In the genomic region with DNA sequence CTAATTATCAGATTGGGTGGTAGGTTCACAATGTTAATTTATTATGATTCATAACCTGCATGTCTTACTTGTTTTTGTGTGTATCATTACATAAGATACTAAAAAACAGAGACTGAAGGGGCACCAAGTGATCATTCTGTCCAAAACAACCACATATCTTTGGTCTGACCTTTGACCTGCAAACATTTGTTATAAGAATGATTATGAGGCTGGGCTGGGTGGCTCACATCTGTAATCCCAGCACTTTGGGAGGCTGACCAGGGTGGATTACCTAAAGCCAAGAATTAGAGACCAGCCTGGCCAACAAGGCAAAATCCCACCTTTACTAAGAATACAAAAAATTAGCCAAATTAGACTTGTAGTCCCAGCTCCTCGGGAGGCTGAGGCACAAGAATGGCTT, we compare ENCODE assay signal across 13 cellular contexts.
DNase-seq lines count a peak whose midpoint lies in the region; ATAC-seq and TF ChIP-seq lines count a peak whose summit lies in the region.
"Had no signal": no experiment of that assay in that cellular context is flagged by ENCODE, and none has a peak within 500 bp of the region (broad histone marks: within the 10 kb centered on the region; RNA-seq: fewer than 3 reads in every experiment).

No MANE protein-coding gene starts in this region.

- TF ChIP-seq CTCF in dorsolateral prefrontal cortex (IDR thresholded peaks at IDR 0.05 in 54 of 56, conservative IDR thresholded peaks at IDR 0.05 in 2 of 56; ENCODE audit: low read depth in 1 of 56, partially characterized antibody in 56 of 56) (no peak), right lobe of liver (IDR thresholded peaks at IDR 0.05) (no peak)

- intact Hi-C loops in dorsolateral prefrontal cortex (cut with DNase I): loop anchor here (5.0 to 10.0 kb wide), 3 partner anchors 53 to 148 kb away; partner anchors contain the start of gene NME1 (in 1 of the 2)
- intact Hi-C loops in right lobe of liver (cut with DNase I): loop anchor here in 1 of 2 donors (10.0 kb wide), 1 partner anchor 51 kb away; no protein-coding TSS in a partner anchor

- ATAC-seq in right lobe of liver: peak; percentile 23 to 60 (median 42)
- ATAC-seq in HG03139 (IDR thresholded peaks at IDR 0.05; ENCODE audit: unreplicated experiment): no peak
- ATAC-seq: HCT116 had no signal

- WGBS in right lobe of liver (ENCODE audit: insufficient coverage, low coverage, low lambda C conversion rate, missing lambda C conversion rate): no CpG with 5 or more reads among the region's 1 CpG

- no peak for TF ChIP-seq POLR2A in right lobe of liver (IDR thresholded peaks at IDR 0.05)

- H3K4me1 ChIP-seq in right lobe of liver: peaks cover 0 to 6% (median 2%) of the 10 kb centered on the region in 4 donors

- peak overlapping the region in 43 of 59 donors; percentile 0 to 91 (median 61) for H3K27ac ChIP-seq in dorsolateral prefrontal cortex
- H3K27ac ChIP-seq in right lobe of liver: no peak overlapping the region
- H3K27ac ChIP-seq in substantia nigra (ENCODE audit: low read depth, low read length, poor library complexity, severe bottlenecking): peak overlapping the region; percentile 4
- H3K27ac ChIP-seq: C4-2B had no signal

- peak; percentile 14 for DNase-seq in LHCN-M2 (ENCODE audit: low read depth)
- no peak for DNase-seq in dorsolateral prefrontal cortex
- DNase-seq in right lobe of liver: no peak
- DNase-seq in substantia nigra (lab: John Stamatoyannopoulos, UW): no peak
- DNase-seq in DMS79 treated with DMSO at 0.1 percent for 48 hours (lab: John Stamatoyannopoulos, UW): no peak
- no peak for DNase-seq in DMS 273 (lab: John Stamatoyannopoulos, UW; ENCODE audit: unreplicated experiment)
- DNase-seq in NCI-H510A treated with DMSO at 0.1 percent for 48 hours (lab: John Stamatoyannopoulos, UW): no peak
- DNase-seq: ACHN; CD4-positive, alpha-beta memory T cell; GF-D8 had no signal

- H3K36me3 ChIP-seq in right lobe of liver: peaks cover 0 to 37% (median 14%) of the 10 kb centered on the region in 4 donors

- H3K4me3 ChIP-seq in dorsolateral prefrontal cortex (no peak overlapping the region), right lobe of liver (no peak overlapping the region)

- H3K27me3 ChIP-seq in dorsolateral prefrontal cortex (no peaks in the 10 kb centered on the region), right lobe of liver (no peaks in the 10 kb centered on the region)

- no peaks in the 10 kb centered on the region for H3K9me3 ChIP-seq in right lobe of liver

Comparison
In these comparisons a context has a peak if more than half of its experiments do, and no peak if none do; other contexts are left out.
1. H3K27ac ChIP-seq: peak in dorsolateral prefrontal cortex (43 of 59) and substantia nigra (single experiment); none in right lobe of liver (0 of 3).